Comparison of ENCODE assay signal across 8 cellular contexts in the genomic region with DNA sequence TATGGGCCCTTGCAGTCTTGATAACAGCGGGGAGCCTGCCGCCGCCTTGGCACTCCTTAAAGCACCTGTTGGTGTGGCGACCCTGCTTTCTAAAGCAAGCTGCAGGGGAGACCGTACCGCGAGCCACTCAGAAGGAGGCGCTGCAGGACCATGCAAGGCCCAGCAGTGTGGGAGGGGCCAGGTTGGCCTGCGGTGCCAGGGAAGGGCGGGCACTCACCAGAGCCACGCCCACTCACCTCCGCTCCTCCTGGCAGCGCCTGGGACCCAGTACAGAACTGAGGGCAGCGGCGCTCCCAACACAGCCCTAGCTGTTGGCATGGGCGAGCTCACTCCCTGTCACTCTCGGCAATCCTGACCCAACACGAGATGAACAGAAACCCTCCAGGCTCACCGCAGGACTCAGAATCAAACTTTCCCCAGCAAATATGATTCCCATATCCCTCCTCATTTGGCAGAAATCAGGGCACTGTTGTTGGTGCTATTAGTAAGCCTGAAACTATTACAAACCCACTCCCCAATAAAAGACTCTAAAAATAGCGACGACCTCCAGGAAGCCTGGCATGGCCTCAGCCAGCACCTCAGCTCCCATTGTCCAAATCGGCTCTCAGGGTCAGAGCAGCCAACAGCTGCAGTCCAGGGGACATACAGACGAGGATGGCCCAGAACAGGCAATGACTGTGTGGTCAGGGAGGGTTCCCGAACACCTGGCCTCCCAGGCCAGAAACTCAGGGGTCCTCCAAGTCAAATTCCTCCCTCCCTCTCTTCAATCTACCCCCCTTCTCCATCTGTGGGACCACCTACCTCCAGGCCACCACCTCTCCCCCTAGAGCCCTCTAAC.
DNase-seq lines count a peak whose midpoint lies in the region; ATAC-seq and TF ChIP-seq lines count a peak whose summit lies in the region.

No MANE protein-coding gene starts in this region.

- H4K20me1 ChIP-seq in hepatocyte (ENCODE audit: insufficient read depth, poor library complexity, severe bottlenecking): no peaks in the 10 kb centered on the region

- peak overlapping the region; percentile 72 for H3K27ac Mint-ChIP-seq in activated naive CD8-positive, alpha-beta T cell

- no peaks in the 10 kb centered on the region for H3K36me3 ChIP-seq in hepatocyte (replicated peaks; ENCODE audit: insufficient read depth, low read depth)

- no peaks in the 10 kb centered on the region for H3K9me2 ChIP-seq in hepatocyte (replicated peaks; ENCODE audit: insufficient read depth)

- peaks cover 3% of the 10 kb centered on the region for H3K4me1 Mint-ChIP-seq in activated naive CD8-positive, alpha-beta T cell (ENCODE audit: low read depth)

- no peaks in the 10 kb centered on the region for H3K27me3 Mint-ChIP-seq in activated naive CD8-positive, alpha-beta T cell

- 62% methylated on average over 24 of the region's 24 CpGs for WGBS in hepatocyte (ENCODE audit: low lambda C conversion rate, missing lambda C conversion rate)

- no peaks in the 10 kb centered on the region for H3K9me3 ChIP-seq in hepatocyte (ENCODE audit: low read depth)

- CTCF ChIA-PET in GM10248 (lab: Yijun Ruan, JAX): interaction anchor here (0.7 to 7.2 kb wide), 12 partner anchors 16 to 195 kb away, joined by 3 to 97 read pairs (median 4); no protein-coding TSS in a partner anchor

- H3K4me3 ChIP-seq in hepatocyte: no peak overlapping the region

- H3K9me3 Mint-ChIP-seq in activated naive CD8-positive, alpha-beta T cell (ENCODE audit: low read depth): no peaks in the 10 kb centered on the region

- peak; percentile 77 for DNase-seq in GM10248 (ENCODE audit: extremely low spot score)
- DNase-seq in SW 1271 (lab: John Stamatoyannopoulos, UW): peak; percentile 31 to 36
- peak; percentile 88 for DNase-seq in hepatocyte (ENCODE audit: low spot score)
- DNase-seq in stimulated activated CD4-positive, alpha-beta T cell treated with anti-CD3 and anti-CD28 coated beads, Interleukin-15, amount 100 ng/mL, for 1 hour (ENCODE audit: low read depth in 1 of 2, low spot score in 1 of 2): peak; percentile 54 to 66
- no peak for DNase-seq in amniotic stem cell (lab: John Stamatoyannopoulos, UW)

- H3K4me2 ChIP-seq in hepatocyte: no peak overlapping the region

- peak; percentile 86 for ATAC-seq in HG03280 (IDR thresholded peaks at IDR 0.05; ENCODE audit: unreplicated experiment)
- no peak for ATAC-seq in GM21367 (IDR thresholded peaks at IDR 0.05; ENCODE audit: unreplicated experiment)

- TF ChIP-seq CTCF in GM10248 (IDR thresholded peaks at IDR 0.05; ENCODE audit: control extremely low read depth, extremely low read depth, low read depth, missing control alignments) (peak; percentile 67), hepatocyte (IDR thresholded peaks at IDR 0.05; ENCODE audit: poor library complexity) (peak; percentile 66)

- peaks cover 8% of the 10 kb centered on the region for H3K36me3 Mint-ChIP-seq in activated naive CD8-positive, alpha-beta T cell

- H3K4me1 ChIP-seq in hepatocyte (ENCODE audit: insufficient read depth): peaks cover 5% of the 10 kb centered on the region

- H3K79me2 ChIP-seq in hepatocyte: no peaks in the 10 kb centered on the region

- H3K27me3 ChIP-seq in hepatocyte: no peaks in the 10 kb centered on the region

- no peak overlapping the region for H3K4me3 Mint-ChIP-seq in activated naive CD8-positive, alpha-beta T cell

- no peak overlapping the region for H3K27ac ChIP-seq in hepatocyte

- POLR2A ChIA-PET in GM10248 (lab: Yijun Ruan, JAX): no interaction called here

- H2AFZ ChIP-seq in hepatocyte: no peak overlapping the region
